In genomic region chr2:97995734-97996624, GRCh38 we compare ENCODE assay signal across 8 cellular contexts. TPM values are rescaled to one million over a fixed set of nuclear protein-coding genes. Genes with fewer than 3 reads are reported as not detected.
A peak's percentile ranks its signal among the peaks of the same experiment; 100 is the strongest.
DNase-seq lines count a peak whose midpoint lies in the region; ATAC-seq and TF ChIP-seq lines count a peak whose summit lies in the region.

TSS of gene TMEM131 (minus strand) at chr2:97995948. CDS start at chr2:97995662, 286 bp downstream.

- H3K36me3 ChIP-seq in left ventricle myocardium inferior (no peaks in the 10 kb centered on the region), upper lobe of right lung (no peaks in the 10 kb centered on the region)

- H3K27me3 Mint-ChIP-seq in T-helper 17 cell (no peaks in the 10 kb centered on the region), progenitor cell of endocrine pancreas (no peaks in the 10 kb centered on the region)

- H3K9me3 ChIP-seq in T-helper 17 cell (ENCODE audit: control insufficient read depth, low read length, poor library complexity, severe bottlenecking) (no peaks in the 10 kb centered on the region), left ventricle myocardium inferior (replicated peaks) (no peaks in the 10 kb centered on the region), upper lobe of right lung (no peaks in the 10 kb centered on the region)

- H3K27ac ChIP-seq in left ventricle myocardium inferior (replicated peaks) (peak within 1 kb of the TSS; percentile 98), upper lobe of right lung (peak within 1 kb of the TSS; percentile 94)

- no peaks in the 10 kb centered on the region for H3K9me3 Mint-ChIP-seq in progenitor cell of endocrine pancreas (ENCODE audit: low read depth)

- H3K27me3 ChIP-seq in left ventricle myocardium inferior (ENCODE audit: low read depth) (no peaks in the 10 kb centered on the region), upper lobe of right lung (no peaks in the 10 kb centered on the region)

- H3K36me3 Mint-ChIP-seq in T-helper 17 cell (ENCODE audit: low read depth) = no peaks in the 10 kb centered on the region
- H3K36me3 Mint-ChIP-seq in progenitor cell of endocrine pancreas (ENCODE audit: insufficient read depth) = no peaks in the 10 kb centered on the region

- DNase-seq in NCI-H187 (lab: John Stamatoyannopoulos, UW) (peak; percentile 79 to 92), T-helper 17 cell (peak; percentile 91 to 95 (median 92)), amygdala (lab: John Stamatoyannopoulos, UW) (peak; percentile 70 to 100 (median 90)), left ventricle myocardium inferior (peak; percentile 95), progenitor cell of endocrine pancreas (ENCODE audit: low spot score, unreplicated experiment) (peak; percentile 87), upper lobe of right lung (peak; percentile 98)

- intact Hi-C loops in left ventricle myocardium inferior (cut with micrococcal nuclease) (no loop called here), upper lobe of right lung (cut with DNase I) (no loop called here)

- no peak for TF ChIP-seq CTCF in left ventricle myocardium inferior (IDR thresholded peaks at IDR 0.05; ENCODE audit: borderline replicate concordance)
- no peak for TF ChIP-seq CTCF in progenitor cell of endocrine pancreas (IDR thresholded peaks at IDR 0.05; ENCODE audit: unreplicated experiment)
- TF ChIP-seq CTCF in upper lobe of right lung (IDR thresholded peaks at IDR 0.05) = no peak

- H3K27ac Mint-ChIP-seq in T-helper 17 cell (peak within 1 kb of the TSS; percentile 93), progenitor cell of endocrine pancreas (peak within 1 kb of the TSS; percentile 98)

- H3K4me1 Mint-ChIP-seq in T-helper 17 cell (peaks cover 30% of the 10 kb centered on the region), progenitor cell of endocrine pancreas (ENCODE audit: low read depth) (peaks cover 45% of the 10 kb centered on the region)

- H3K4me3 ChIP-seq in left ventricle myocardium inferior (peak within 1 kb of the TSS; percentile 95), upper lobe of right lung (peak within 1 kb of the TSS; percentile 91)

- ATAC-seq in GM18499 (IDR thresholded peaks at IDR 0.05; ENCODE audit: insufficient read depth, unreplicated experiment) = peak; percentile 37
- peak; percentile 72 for ATAC-seq in HG02938 (IDR thresholded peaks at IDR 0.05; ENCODE audit: unreplicated experiment)
- peak; percentile 88 for ATAC-seq in T-helper 17 cell
- ATAC-seq in upper lobe of right lung = peak; percentile 96

- peak within 1 kb of the TSS; percentile 92 for H3K4me3 Mint-ChIP-seq in T-helper 17 cell
- H3K4me3 Mint-ChIP-seq in progenitor cell of endocrine pancreas (ENCODE audit: low read depth) = peak within 1 kb of the TSS; percentile 90

- H3K4me1 ChIP-seq in left ventricle myocardium inferior (peaks cover 55% of the 10 kb centered on the region), upper lobe of right lung (peaks cover 28% of the 10 kb centered on the region)

RNA-seq across cellular contexts. Expression of gene TMEM131, which starts in this region (rescaled TPM):
- total RNA-seq in T-helper 17 cell (10 to 100 TPM; 41.0 to 43.2 TPM), left ventricle myocardium inferior (28.9 TPM), progenitor cell of endocrine pancreas (57.1 and 58.8 TPM in 2 replicates), upper lobe of right lung (43.3 TPM)

Comparison
In these comparisons a context has a peak if more than half of its experiments do, and no peak if none do; other contexts are left out.
1. Peak in every context shown above with its lines: DNase-seq, ATAC-seq, H3K4me3 ChIP-seq and H3K27ac ChIP-seq.
2. ATAC-seq: peak in every context shown above with its lines; median percentile 96 in upper lobe of right lung; 88 in T-helper 17 cell; 72 in HG02938; 37 in GM18499.